ENCODE assay signal across 10 cellular contexts in the genomic region with DNA sequence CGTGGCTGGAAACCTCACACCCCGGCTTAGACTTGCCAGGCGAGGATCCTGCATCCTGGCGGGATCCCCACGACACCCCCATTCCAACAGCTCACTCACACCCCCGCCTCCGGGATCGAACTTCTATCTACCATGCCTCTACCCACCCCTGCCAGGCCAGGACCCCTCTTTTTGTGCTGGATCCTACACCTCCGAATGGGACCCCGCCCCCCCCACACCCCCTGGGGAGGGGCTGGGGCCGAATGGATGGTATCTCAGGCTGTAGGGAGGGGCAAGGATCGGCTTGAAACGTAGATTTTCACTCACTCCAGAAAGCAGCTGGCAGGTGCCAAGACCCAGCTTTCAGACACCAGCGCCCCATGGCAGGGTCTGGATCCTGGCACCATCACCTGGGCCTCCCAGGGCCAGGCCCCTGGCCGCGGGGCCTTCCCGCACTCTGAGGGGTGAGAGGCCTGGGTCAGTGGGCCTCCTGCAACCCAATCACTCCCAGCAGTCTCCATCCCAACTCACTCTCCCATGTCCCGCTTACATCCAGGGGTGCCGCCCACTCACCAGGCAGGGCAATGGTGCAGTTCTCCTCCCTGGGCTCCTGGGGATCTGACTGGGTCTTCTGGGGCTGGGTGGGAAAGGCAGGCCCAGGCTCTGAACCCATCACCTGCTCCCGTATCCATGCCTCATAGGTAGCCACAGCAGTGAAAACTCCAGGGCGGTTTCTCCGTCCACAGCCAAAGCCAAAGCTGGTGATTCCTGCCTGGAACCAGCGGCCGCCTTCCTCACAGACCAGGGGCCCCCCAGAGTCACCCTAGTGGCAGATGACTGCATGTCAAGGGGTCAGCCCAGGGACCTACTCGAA. TPM values are rescaled to one million over a fixed set of nuclear protein-coding genes. Genes with fewer than 3 reads are reported as not detected.
DNase-seq lines count a peak whose midpoint lies in the region; ATAC-seq, FAIRE-seq and TF ChIP-seq lines count a peak whose summit lies in the region.
"Had no signal": no experiment of that assay in that cellular context is flagged by ENCODE, and none has a peak within 500 bp of the region (broad histone marks: within the 10 kb centered on the region; RNA-seq: fewer than 3 reads in every experiment).

No MANE protein-coding gene starts in this region.

- peaks cover 15% of the 10 kb centered on the region for H3K27me3 Mint-ChIP-seq in T-helper 1 cell treated with Interleukin-12 subunit alpha and Interleukin-12 subunit beta and Interleukin-4 antibody, amounts not matched to agents 30 μg/mL and 1 μg/mL, for 36 hours (ENCODE audit: low read depth)
- no peaks in the 10 kb centered on the region for H3K27me3 Mint-ChIP-seq in activated CD8-positive, alpha-beta T cell treated with anti-CD3 and anti-CD28 coated beads for 36 hours

- H3K9me3 ChIP-seq in keratinocyte (ENCODE audit: control insufficient read depth, low read depth, low read length) (no peaks in the 10 kb centered on the region), stomach smooth muscle (ENCODE audit: control insufficient read depth in 2 of 2, low read length in 2 of 2) (no peaks in the 10 kb centered on the region), HAP-1 (no peaks in the 10 kb centered on the region)

- peak overlapping the region in 1 of 3 experiments; percentile 49 for H3K4me3 ChIP-seq in keratinocyte (ENCODE audit: control insufficient read depth in 2 of 3, extremely low read depth in 1 of 3, insufficient read depth in 2 of 3, low read depth in 1 of 3, low read length in 3 of 3)
- peak overlapping the region; percentile 59 to 74 for H3K4me3 ChIP-seq in stomach smooth muscle (ENCODE audit: low read length in 2 of 2)
- H3K4me3 ChIP-seq in HAP-1 = no peak overlapping the region

- dilution Hi-C loops in keratinocyte (cut with MboI; ENCODE audit: extremely low pct_ligation_motif_present, low sequenced_read_pairs) = no loop called here

- H3K36me3 ChIP-seq in keratinocyte (ENCODE audit: control insufficient read depth in 2 of 2, extremely low read depth in 1 of 2, insufficient read depth in 2 of 2, low read length in 2 of 2) = no peaks in the 10 kb centered on the region
- H3K36me3 ChIP-seq in stomach smooth muscle (ENCODE audit: control insufficient read depth in 2 of 2, insufficient read depth in 2 of 2, low read length in 2 of 2) = no peaks in the 10 kb centered on the region
- no peaks in the 10 kb centered on the region for H3K36me3 ChIP-seq in HAP-1 (replicated peaks)

- in situ Hi-C loops in HAP-1 (cut with MboI; ENCODE audit: low sequenced_read_pairs) = no loop called here

- CTCF ChIA-PET in activated CD8-positive, alpha-beta T cell treated with anti-CD3 and anti-CD28 coated beads for 36 hours (lab: Charles Lee) = interaction anchor here (0.9 to 3.8 kb wide), 40 partner anchors 10 to 483 kb away, joined by 3 to 23 read pairs (median 6); partner anchors contain the start of genes BCKDK, FUS, HSD3B7 and KAT8

- H3K4me3 Mint-ChIP-seq in T-helper 1 cell treated with Interleukin-12 subunit alpha and Interleukin-12 subunit beta and Interleukin-4 antibody, amounts not matched to agents 30 μg/mL and 1 μg/mL, for 36 hours = peak overlapping the region; percentile 65
- peak overlapping the region; percentile 40 for H3K4me3 Mint-ChIP-seq in activated CD8-positive, alpha-beta T cell treated with anti-CD3 and anti-CD28 coated beads for 36 hours

- H3K79me2 ChIP-seq in keratinocyte (ENCODE audit: control insufficient read depth, insufficient read depth, low read length) = no peaks in the 10 kb centered on the region

- H2AFZ ChIP-seq in keratinocyte (ENCODE audit: control insufficient read depth, low read length) = peak overlapping the region; percentile 93

- no peaks in the 10 kb centered on the region for H3K9me3 Mint-ChIP-seq in T-helper 1 cell treated with Interleukin-12 subunit alpha and Interleukin-12 subunit beta and Interleukin-4 antibody, amounts not matched to agents 30 μg/mL and 1 μg/mL, for 36 hours
- no peaks in the 10 kb centered on the region for H3K9me3 Mint-ChIP-seq in activated CD8-positive, alpha-beta T cell treated with anti-CD3 and anti-CD28 coated beads for 36 hours

- TF ChIP-seq CTCF in activated CD8-positive, alpha-beta T cell treated with anti-CD3 and anti-CD28 coated beads for 36 hours (IDR thresholded peaks at IDR 0.05) = no peak
- TF ChIP-seq CTCF in keratinocyte (optimal IDR thresholded peaks at IDR 0.05 in 1 of 3, IDR thresholded peaks at IDR 0.05 in 1 of 3, conservative IDR thresholded peaks at IDR 0.05 in 1 of 3; ENCODE audit: extremely low read depth in 1 of 3, insufficient read depth in 2 of 3, low read length in 3 of 3) = no peak

- intact Hi-C loops in activated CD8-positive, alpha-beta T cell treated with anti-CD3 and anti-CD28 coated beads for 36 hours (cut with micrococcal nuclease) = no loop called here

- peak overlapping the region; percentile 55 for H3K27ac Mint-ChIP-seq in T-helper 1 cell treated with Interleukin-12 subunit alpha and Interleukin-12 subunit beta and Interleukin-4 antibody, amounts not matched to agents 30 μg/mL and 1 μg/mL, for 36 hours
- peak overlapping the region; percentile 63 for H3K27ac Mint-ChIP-seq in activated CD8-positive, alpha-beta T cell treated with anti-CD3 and anti-CD28 coated beads for 36 hours

- POLR2A ChIA-PET in activated CD8-positive, alpha-beta T cell treated with anti-CD3 and anti-CD28 coated beads for 36 hours (lab: Charles Lee) = interaction anchor here (0.6 to 5.0 kb wide), 16 partner anchors 10 to 70 kb away, joined by 3 to 59 read pairs (median 5); partner anchors contain the start of genes BCKDK, FUS, KAT8 and PYCARD

- no peak for ATAC-seq in activated CD8-positive, alpha-beta T cell treated with anti-CD3 and anti-CD28 coated beads for 36 hours
- no peak for ATAC-seq in GM21381 (IDR thresholded peaks at IDR 0.05; ENCODE audit: unreplicated experiment)

- peak overlapping the region; percentile 66 for H3K4me2 ChIP-seq in keratinocyte (ENCODE audit: control insufficient read depth, extremely low read depth, insufficient read depth, low read depth, low read length)

- no peaks in the 10 kb centered on the region for H3K9me1 ChIP-seq in keratinocyte (ENCODE audit: control insufficient read depth, extremely low read depth, insufficient read depth, low read length)

- peaks cover 3% of the 10 kb centered on the region for H3K4me1 Mint-ChIP-seq in T-helper 1 cell treated with Interleukin-12 subunit alpha and Interleukin-12 subunit beta and Interleukin-4 antibody, amounts not matched to agents 30 μg/mL and 1 μg/mL, for 36 hours (ENCODE audit: low read depth)
- peaks cover 7% of the 10 kb centered on the region for H3K4me1 Mint-ChIP-seq in activated CD8-positive, alpha-beta T cell treated with anti-CD3 and anti-CD28 coated beads for 36 hours (ENCODE audit: low read depth)

- H3K27me3 ChIP-seq in keratinocyte (ENCODE audit: control insufficient read depth, extremely low read depth, insufficient read depth, low read length) (no peaks in the 10 kb centered on the region), stomach smooth muscle (ENCODE audit: control insufficient read depth in 1 of 2, insufficient read depth in 2 of 2, low read length in 2 of 2) (peaks cover 11 to 15% of the 10 kb centered on the region in 2 donors), HAP-1 (ENCODE audit: low read depth) (no peaks in the 10 kb centered on the region)

- H4K20me1 ChIP-seq in keratinocyte (ENCODE audit: control insufficient read depth, extremely low read depth, insufficient read depth, low read length) = no peaks in the 10 kb centered on the region

- H3K27ac ChIP-seq in keratinocyte (ENCODE audit: control insufficient read depth, insufficient read depth, low read length) (no peak overlapping the region), stomach smooth muscle (ENCODE audit: low read length) (no peak overlapping the region)

- no peaks in the 10 kb centered on the region for H3K36me3 Mint-ChIP-seq in T-helper 1 cell treated with Interleukin-12 subunit alpha and Interleukin-12 subunit beta and Interleukin-4 antibody, amounts not matched to agents 30 μg/mL and 1 μg/mL, for 36 hours (ENCODE audit: low read depth)
- no peaks in the 10 kb centered on the region for H3K36me3 Mint-ChIP-seq in activated CD8-positive, alpha-beta T cell treated with anti-CD3 and anti-CD28 coated beads for 36 hours (ENCODE audit: low read depth)

- H3K4me1 ChIP-seq in keratinocyte (ENCODE audit: control insufficient read depth, extremely low read depth, insufficient read depth, low read length) = peaks cover 34% of the 10 kb centered on the region
- H3K4me1 ChIP-seq in stomach smooth muscle (ENCODE audit: control insufficient read depth, insufficient read depth, low read length) = peaks cover 19% of the 10 kb centered on the region
- peaks cover 11% of the 10 kb centered on the region for H3K4me1 ChIP-seq in HAP-1

- FAIRE-seq in keratinocyte (lab: Jason Lieb, UNC) = no peak

- H3K9ac ChIP-seq in keratinocyte (ENCODE audit: control insufficient read depth, extremely low read depth, insufficient read depth, low read length) (no peak overlapping the region), stomach smooth muscle (ENCODE audit: low read length in 2 of 2) (peak overlapping the region in 1 of 2 donors; percentile 66)

- no peak for DNase-seq in T-helper 1 cell
- no peak for DNase-seq in activated CD8-positive, alpha-beta T cell treated with anti-CD3 and anti-CD28 coated beads for 36 hours
- DNase-seq in keratinocyte (ENCODE audit: low read depth, low spot score) = no peak
- DNase-seq in stimulated activated CD4-positive, alpha-beta T cell treated with anti-CD3 and anti-CD28 coated beads, Interleukin-2, amount 100 ng/mL, for 48 hours = no peak
- no peak for DNase-seq in HAP-1 (ENCODE audit: low spot score in 2 of 2)

RNA-seq across cellular contexts. Expression of gene PRSS36, which starts 6.6 kb away (rescaled TPM):
- under 1 TPM; 0.18 to 0.72 TPM for total RNA-seq in activated CD8-positive, alpha-beta T cell treated with anti-CD3 and anti-CD28 coated beads for 36 hours
- polyA plus RNA-seq in keratinocyte = 0.08 to 0.95 TPM (median 0.43 TPM) in 3 replicates
- polyA plus RNA-seq in keratinocyte (2011; ENCODE audit: low read depth) = not detected
- 0.21 and 0.42 TPM in 2 replicates for polyA plus RNA-seq in keratinocyte (2011; cell fraction: cytosol; rRNA removed)
- 0.28 and 0.39 TPM in 2 replicates for polyA plus RNA-seq in keratinocyte (2011; cell fraction: nucleus; rRNA removed)
- polyA plus RNA-seq in keratinocyte (2012; ENCODE audit: low replicate concordance) = 0.31 and 3.0 TPM in 2 replicates
- 0.26 TPM in 1 of 3 replicates, not detected in the others for polyA minus RNA-seq in keratinocyte
- 3.5 TPM for polyA minus RNA-seq in keratinocyte (2011; cell fraction: cytosol; rRNA and poly(A)+ RNA removed)
- not detected in 2 replicates for polyA minus RNA-seq in keratinocyte (2011; cell fraction: nucleus; rRNA and poly(A)+ RNA removed)

RNA-seq across cellular contexts. Expression of gene PRSS8, which starts 7.7 kb away (rescaled TPM):
- total RNA-seq in activated CD8-positive, alpha-beta T cell treated with anti-CD3 and anti-CD28 coated beads for 36 hours = not detected
- polyA plus RNA-seq in keratinocyte = 31.2 to 65.3 TPM (median 46.4 TPM) in 3 replicates
- 98.4 TPM for polyA plus RNA-seq in keratinocyte (2011; ENCODE audit: low read depth)
- 29.2 and 43.2 TPM in 2 replicates for polyA plus RNA-seq in keratinocyte (2011; cell fraction: cytosol; rRNA removed)
- 130 and 172 TPM in 2 replicates for polyA plus RNA-seq in keratinocyte (2011; cell fraction: nucleus; rRNA removed)
- 48.9 and 381 TPM in 2 replicates for polyA plus RNA-seq in keratinocyte (2012; ENCODE audit: low replicate concordance)
- 41.0 to 94.3 TPM (median 74.2 TPM) in 3 replicates for polyA minus RNA-seq in keratinocyte
- polyA minus RNA-seq in keratinocyte (2011; cell fraction: cytosol; rRNA and poly(A)+ RNA removed) = 89.6 TPM
- 113 and 118 TPM in 2 replicates for polyA minus RNA-seq in keratinocyte (2011; cell fraction: nucleus; rRNA and poly(A)+ RNA removed)
- total RNA-seq: lung microvascular endothelial cell had no signal
- polyA plus RNA-seq: AG04450 had no signal

RNA-seq across cellular contexts. Expression of gene KAT8, which starts 25.8 kb away (rescaled TPM):
- 10 to 100 TPM; 55.6 to 58.7 TPM for total RNA-seq in activated CD8-positive, alpha-beta T cell treated with anti-CD3 and anti-CD28 coated beads for 36 hours
- 25.9 to 26.4 TPM (median 26.1 TPM) in 3 replicates for polyA plus RNA-seq in keratinocyte
- 21.1 TPM for polyA plus RNA-seq in keratinocyte (2011; ENCODE audit: low read depth)
- polyA plus RNA-seq in keratinocyte (2011; cell fraction: cytosol; rRNA removed) = 16.3 and 17.4 TPM in 2 replicates
- polyA plus RNA-seq in keratinocyte (2011; cell fraction: nucleus; rRNA removed) = 40.6 and 41.8 TPM in 2 replicates
- 20.1 and 28.2 TPM in 2 replicates for polyA plus RNA-seq in keratinocyte (2012; ENCODE audit: low replicate concordance)
- polyA minus RNA-seq in keratinocyte = 13.0 to 20.1 TPM (median 15.9 TPM) in 3 replicates
- polyA minus RNA-seq in keratinocyte (2011; cell fraction: cytosol; rRNA and poly(A)+ RNA removed) = 17.3 TPM
- polyA minus RNA-seq in keratinocyte (2011; cell fraction: nucleus; rRNA and poly(A)+ RNA removed) = 9.5 and 13.0 TPM in 2 replicates

RNA-seq across cellular contexts. Expression of gene BCKDK, which starts 35.1 kb away (rescaled TPM):
- 10 to 100 TPM; 55.1 to 58.7 TPM for total RNA-seq in activated CD8-positive, alpha-beta T cell treated with anti-CD3 and anti-CD28 coated beads for 36 hours
- polyA plus RNA-seq in keratinocyte = 17.2 to 35.7 TPM (median 19.9 TPM) in 3 replicates
- polyA plus RNA-seq in keratinocyte (2011; ENCODE audit: low read depth) = 6.6 TPM
- polyA plus RNA-seq in keratinocyte (2011; cell fraction: cytosol; rRNA removed) = 20.0 and 36.7 TPM in 2 replicates
- 16.4 and 20.7 TPM in 2 replicates for polyA plus RNA-seq in keratinocyte (2011; cell fraction: nucleus; rRNA removed)
- polyA plus RNA-seq in keratinocyte (2012; ENCODE audit: low replicate concordance) = 30.4 and 38.5 TPM in 2 replicates
- 15.3 to 56.4 TPM (median 16.2 TPM) in 3 replicates for polyA minus RNA-seq in keratinocyte
- polyA minus RNA-seq in keratinocyte (2011; cell fraction: cytosol; rRNA and poly(A)+ RNA removed) = 32.4 TPM
- polyA minus RNA-seq in keratinocyte (2011; cell fraction: nucleus; rRNA and poly(A)+ RNA removed) = 7.4 and 9.0 TPM in 2 replicates

RNA-seq across cellular contexts. Expression of gene FUS, which starts 36.7 kb away (rescaled TPM):
- total RNA-seq in activated CD8-positive, alpha-beta T cell treated with anti-CD3 and anti-CD28 coated beads for 36 hours = 100 to 1,000 TPM; 486 to 533 TPM
- polyA plus RNA-seq in keratinocyte = 88.0 to 210 TPM (median 199 TPM) in 3 replicates
- polyA plus RNA-seq in keratinocyte (2011; ENCODE audit: low read depth) = 138 TPM
- polyA plus RNA-seq in keratinocyte (2011; cell fraction: cytosol; rRNA removed) = 50.2 and 69.9 TPM in 2 replicates
- 170 and 201 TPM in 2 replicates for polyA plus RNA-seq in keratinocyte (2011; cell fraction: nucleus; rRNA removed)
- polyA plus RNA-seq in keratinocyte (2012; ENCODE audit: low replicate concordance) = 196 and 474 TPM in 2 replicates
- 44.0 to 226 TPM (median 102 TPM) in 3 replicates for polyA minus RNA-seq in keratinocyte
- polyA minus RNA-seq in keratinocyte (2011; cell fraction: cytosol; rRNA and poly(A)+ RNA removed) = 112 TPM
- polyA minus RNA-seq in keratinocyte (2011; cell fraction: nucleus; rRNA and poly(A)+ RNA removed) = 53.8 and 89.2 TPM in 2 replicates
